2 cellular contexts compared by ENCODE assay signal in genomic region chr4:26094076-26094475, GRCh38.
TF ChIP-seq lines count a peak whose summit lies in the region.

No MANE protein-coding gene starts in this region.

TF ChIP-seq in IMR-90, 13 proteins besides CTCF, POLR2A, EP300 and RAD21:
- TF ChIP-seq MAZ (IDR thresholded peaks at IDR 0.05; ENCODE audit: borderline replicate concordance, low read depth, low read length) (no peak), CEBPB (IDR thresholded peaks at IDR 0.05; ENCODE audit: low read depth, low read length) (no peak), MXI1 (IDR thresholded peaks at IDR 0.05; ENCODE audit: borderline replicate concordance, low read depth, low read length) (no peak), MAFK (IDR thresholded peaks at IDR 0.05; ENCODE audit: low read depth, low read length) (no peak), BHLHE40 (IDR thresholded peaks at IDR 0.05; ENCODE audit: low read depth, low read length) (no peak), NFE2L2 (IDR thresholded peaks at IDR 0.05; ENCODE audit: low read depth, low read length) (no peak), ELK1 (IDR thresholded peaks at IDR 0.05; ENCODE audit: borderline replicate concordance, low read depth, low read length) (no peak), CHD1 (IDR thresholded peaks at IDR 0.05; ENCODE audit: low read depth, low read length) (no peak), SMC3 (IDR thresholded peaks at IDR 0.05; ENCODE audit: low read depth, low read length) (no peak), FOS (IDR thresholded peaks at IDR 0.05; ENCODE audit: low read depth, low read length) (no peak), RFX5 (IDR thresholded peaks at IDR 0.05; ENCODE audit: low read depth, low read length) (no peak), USF2 (IDR thresholded peaks at IDR 0.05; ENCODE audit: low read depth, low read length) (no peak), RCOR1 (IDR thresholded peaks at IDR 0.05; ENCODE audit: insufficient replicate concordance, low read length) (no peak)

TF ChIP-seq in SK-N-SH, 30 proteins besides CTCF, POLR2A, EP300 and RAD21:
- no peak for TF ChIP-seq USF1 (IDR thresholded peaks at IDR 0.05; ENCODE audit: borderline replicate concordance, low read depth)
- no peak for TF ChIP-seq REST (IDR thresholded peaks at IDR 0.05; ENCODE audit: low read depth, low read length)
- no peak for TF ChIP-seq USF2 (IDR thresholded peaks at IDR 0.05; ENCODE audit: borderline replicate concordance, low read depth, low read length)
- no peak for TF ChIP-seq TEAD4 (IDR thresholded peaks at IDR 0.05; ENCODE audit: borderline replicate concordance, insufficient read depth)
- no peak for TF ChIP-seq MXI1 (IDR thresholded peaks at IDR 0.05; ENCODE audit: low read depth, low read length)
- TF ChIP-seq RFX5 (IDR thresholded peaks at IDR 0.05; ENCODE audit: low read length), result no peak
- TF ChIP-seq NFIC (IDR thresholded peaks at IDR 0.05; ENCODE audit: borderline replicate concordance), result no peak
- no peak for TF ChIP-seq FOSL2 (IDR thresholded peaks at IDR 0.05; ENCODE audit: borderline replicate concordance, low read depth)
- no peak for TF ChIP-seq SMC3 (IDR thresholded peaks at IDR 0.05; ENCODE audit: low read depth, low read length)
- no peak for TF ChIP-seq JUND (IDR thresholded peaks at IDR 0.05)
- no peak for TF ChIP-seq GATA2 (CRISPR knock-in tag; IDR thresholded peaks at IDR 0.05)
- no peak for TF ChIP-seq CHD2 (IDR thresholded peaks at IDR 0.05; ENCODE audit: low read length, partially characterized antibody)
- no peak for TF ChIP-seq SIN3A (IDR thresholded peaks at IDR 0.05; ENCODE audit: borderline replicate concordance, low read depth, low read length)
- TF ChIP-seq ZBTB33 (IDR thresholded peaks at IDR 0.05; ENCODE audit: borderline replicate concordance, low read depth), result no peak
- TF ChIP-seq POLR2AphosphoS5 (IDR thresholded peaks at IDR 0.05; ENCODE audit: low read depth, low read length), result no peak
- no peak for TF ChIP-seq MAX (IDR thresholded peaks at IDR 0.05; ENCODE audit: low read depth)
- no peak for TF ChIP-seq RCOR1 (IDR thresholded peaks at IDR 0.05; ENCODE audit: low read length)
- TF ChIP-seq IRF3 (IDR thresholded peaks at IDR 0.05; ENCODE audit: low read depth, low read length), result no peak
- no peak for TF ChIP-seq TAF1 (IDR thresholded peaks at IDR 0.05; ENCODE audit: borderline replicate concordance, low read depth, low read length)
- no peak for TF ChIP-seq YY1 (IDR thresholded peaks at IDR 0.05; ENCODE audit: low read depth)
